Comparison of ENCODE assay signal across 2 cellular contexts in genomic region chr18:36337679-36338419, GRCh38.
TF ChIP-seq lines count a peak whose summit lies in the region.

No MANE protein-coding gene starts in this region.

TF ChIP-seq in SK-N-SH treated with all-trans-retinoic acid at 6 μM for 48 hours, 23 proteins besides CTCF, POLR2A, EP300 and RAD21 (continued from another document):
- TF ChIP-seq PATZ1 (CRISPR knock-in tag; IDR thresholded peaks at IDR 0.05; ENCODE audit: borderline replicate concordance) (no peak), CSRNP3 (CRISPR knock-in tag; IDR thresholded peaks at IDR 0.05) (no peak), GLIS3 (CRISPR knock-in tag; IDR thresholded peaks at IDR 0.05) (no peak), RARB (CRISPR knock-in tag; IDR thresholded peaks at IDR 0.05) (no peak), ZFP30 (CRISPR knock-in tag; IDR thresholded peaks at IDR 0.05) (no peak), ZNF70 (CRISPR knock-in tag; IDR thresholded peaks at IDR 0.05) (no peak), CREB5 (CRISPR knock-in tag; IDR thresholded peaks at IDR 0.05; ENCODE audit: low read depth) (no peak), ARNTL (CRISPR knock-in tag; IDR thresholded peaks at IDR 0.05; ENCODE audit: borderline replicate concordance, low read depth) (no peak), PPARA (CRISPR knock-in tag; IDR thresholded peaks at IDR 0.05; ENCODE audit: borderline replicate concordance) (no peak), TOX (CRISPR knock-in tag; IDR thresholded peaks at IDR 0.05; ENCODE audit: borderline replicate concordance) (no peak), BACH2 (CRISPR knock-in tag; IDR thresholded peaks at IDR 0.05; ENCODE audit: borderline replicate concordance) (no peak), TSHZ2 (CRISPR knock-in tag; IDR thresholded peaks at IDR 0.05) (no peak)

TF ChIP-seq in SK-N-SH, 30 proteins besides CTCF, POLR2A, EP300 and RAD21:
- TF ChIP-seq REST (IDR thresholded peaks at IDR 0.05; ENCODE audit: low read depth, low read length), result no peak
- no peak for TF ChIP-seq TAF1 (IDR thresholded peaks at IDR 0.05; ENCODE audit: borderline replicate concordance, low read depth, low read length)
- no peak for TF ChIP-seq FOSL2 (IDR thresholded peaks at IDR 0.05; ENCODE audit: borderline replicate concordance, low read depth)
- no peak for TF ChIP-seq MAX (IDR thresholded peaks at IDR 0.05; ENCODE audit: low read depth)
- TF ChIP-seq CHD2 (IDR thresholded peaks at IDR 0.05; ENCODE audit: low read length, partially characterized antibody), result no peak
- TF ChIP-seq FOXM1 (IDR thresholded peaks at IDR 0.05; ENCODE audit: low read depth), result no peak
- TF ChIP-seq RFX5 (IDR thresholded peaks at IDR 0.05; ENCODE audit: low read length), result no peak
- TF ChIP-seq MXI1 (IDR thresholded peaks at IDR 0.05; ENCODE audit: low read depth, low read length), result no peak
- no peak for TF ChIP-seq IRF3 (IDR thresholded peaks at IDR 0.05; ENCODE audit: low read depth, low read length)
- TF ChIP-seq SMC3 (IDR thresholded peaks at IDR 0.05; ENCODE audit: low read depth, low read length), result no peak
- TF ChIP-seq JUND (IDR thresholded peaks at IDR 0.05), result no peak
- TF ChIP-seq NRF1 (IDR thresholded peaks at IDR 0.05; ENCODE audit: low read depth, low read length), result no peak
- TF ChIP-seq TEAD4 (IDR thresholded peaks at IDR 0.05; ENCODE audit: borderline replicate concordance, insufficient read depth), result no peak
- TF ChIP-seq POLR2AphosphoS5 (IDR thresholded peaks at IDR 0.05; ENCODE audit: low read depth, low read length), result no peak
- no peak for TF ChIP-seq TCF12 (IDR thresholded peaks at IDR 0.05)
- TF ChIP-seq USF2 (IDR thresholded peaks at IDR 0.05; ENCODE audit: borderline replicate concordance, low read depth, low read length), result no peak
- no peak for TF ChIP-seq PBX3 (IDR thresholded peaks at IDR 0.05)
